8 cellular contexts compared by ENCODE assay signal in genomic region chr6:81741689-81742088, GRCh38.
"Had no signal": no experiment of that assay in that cellular context is flagged by ENCODE, and none has a peak within 500 bp of the region (broad histone marks: within the 10 kb centered on the region; RNA-seq: fewer than 3 reads in every experiment).

No MANE protein-coding gene starts in this region.

- H3K27ac ChIP-seq: GM23248, HL-60 had no signal

- ATAC-seq: HCT116, HepG2 had no signal

- H3K36me3 ChIP-seq: HAP-1 had no signal

- DNase-seq: GM23248, GOT3, H7, HFFc6 had no signal

- H3K4me1 ChIP-seq: HAP-1 had no signal

- H2AFZ ChIP-seq: GM23248 had no signal

- H3K9ac ChIP-seq: GM23248 had no signal

- H3K9me3 ChIP-seq: HAP-1 had no signal

- H3K4me3 ChIP-seq: GM23248, HAP-1 had no signal
